Comparison of ENCODE assay signal across 26 cellular contexts in genomic region chr17:66411498-66411897, GRCh38.
DNase-seq lines count a peak whose midpoint lies in the region; ATAC-seq and TF ChIP-seq lines count a peak whose summit lies in the region.
"Had no signal": no experiment of that assay in that cellular context is flagged by ENCODE, and none has a peak within 500 bp of the region (broad histone marks: within the 10 kb centered on the region; RNA-seq: fewer than 3 reads in every experiment).

No MANE protein-coding gene starts in this region.

- no peaks in the 10 kb centered on the region for H3K9me3 Mint-ChIP-seq in activated CD4-positive, alpha-beta memory T cell treated with anti-CD3 and anti-CD28 coated beads for 36 hours
- H3K9me3 Mint-ChIP-seq in activated CD4-positive, alpha-beta memory T cell treated with anti-CD3 and anti-CD28 coated beads, Interleukin-2, amount 10 ng/mL, durations not matched to agents 7 days and 5 days, result no peaks in the 10 kb centered on the region
- H3K9me3 Mint-ChIP-seq in H9, result no peaks in the 10 kb centered on the region
- H3K9me3 Mint-ChIP-seq in activated T-helper 1 cell treated with anti-CD3 and anti-CD28 coated beads, Interleukin-12 subunit alpha, Interleukin-12 subunit beta, Interleukin-2, Interleukin-4 antibody, amounts not matched to agents 30 ng/mL and 10 ng/mL and 1 ng/mL, durations not matched to agents 14 hours and 24 hours and 36 hours, result no peaks in the 10 kb centered on the region
- H3K9me3 Mint-ChIP-seq: CD4-positive, alpha-beta memory T cell; GM23338 had no signal

- ATAC-seq in GM18870 (IDR thresholded peaks at IDR 0.05; ENCODE audit: unreplicated experiment) (no peak), mucosa of descending colon (no peak)
- ATAC-seq: GM23338, Panc1 had no signal

- 0 out of 2 replicates have a peak overlapping the region, but pooled peaks have one; percentile 82 for H2BK15ac ChIP-seq in H9 (ENCODE audit: low read depth, low read length)

- intact Hi-C loops in activated CD4-positive, alpha-beta memory T cell treated with anti-CD3 and anti-CD28 coated beads for 36 hours (cut with micrococcal nuclease), result no loop called here
- intact Hi-C loops in activated T-helper 1 cell treated with anti-CD3 and anti-CD28 coated beads, Interleukin-12 subunit alpha, Interleukin-12 subunit beta, Interleukin-2, Interleukin-4 antibody, amounts not matched to agents 30 ng/mL and 10 ng/mL and 1 ng/mL, durations not matched to agents 14 hours and 24 hours and 36 hours (cut with micrococcal nuclease), result no loop called here
- intact Hi-C loops in mucosa of descending colon (cut with DNase I, micrococcal nuclease), result no loop called here

- peaks cover 2% of the 10 kb centered on the region for H3K4me1 ChIP-seq in H9 (ENCODE audit: insufficient read depth, low read length)
- peaks cover 0 to 3% of the 10 kb centered on the region in 2 experiments for H3K4me1 ChIP-seq in trophoblast cell (ENCODE audit: control insufficient read depth in 1 of 2, insufficient read depth in 2 of 2, low read length in 2 of 2)
- H3K4me1 ChIP-seq in mucosa of descending colon (ENCODE audit: low read depth), result peaks cover 28% of the 10 kb centered on the region

- H3K27me3 ChIP-seq in H9 (ENCODE audit: insufficient read depth, low read length) (no peaks in the 10 kb centered on the region), trophoblast cell (ENCODE audit: insufficient read depth, low read length) (no peaks in the 10 kb centered on the region)
- H3K27me3 ChIP-seq: BLaER1 treated with 17β-estradiol and CSF1 and Interleukin-3, amounts not matched to agents 10 nM and 100 nM had no signal

- H2BK5ac ChIP-seq in H9 (ENCODE audit: insufficient read length, low read length) (no peak overlapping the region), trophoblast cell (ENCODE audit: low read depth, low read length, poor library complexity) (peak overlapping the region; percentile 24)

- H3K36me3 Mint-ChIP-seq in activated CD4-positive, alpha-beta memory T cell treated with anti-CD3 and anti-CD28 coated beads for 36 hours, result peaks cover 1% of the 10 kb centered on the region
- peaks cover 21% of the 10 kb centered on the region for H3K36me3 Mint-ChIP-seq in activated CD4-positive, alpha-beta memory T cell treated with anti-CD3 and anti-CD28 coated beads, Interleukin-2, amount 10 ng/mL, durations not matched to agents 7 days and 5 days (ENCODE audit: low read depth)
- no peaks in the 10 kb centered on the region for H3K36me3 Mint-ChIP-seq in H9 (ENCODE audit: insufficient read depth in 1 of 3, low read depth in 3 of 3)
- peaks cover 14% of the 10 kb centered on the region for H3K36me3 Mint-ChIP-seq in activated T-helper 1 cell treated with anti-CD3 and anti-CD28 coated beads, Interleukin-12 subunit alpha, Interleukin-12 subunit beta, Interleukin-2, Interleukin-4 antibody, amounts not matched to agents 30 ng/mL and 10 ng/mL and 1 ng/mL, durations not matched to agents 14 hours and 24 hours and 36 hours (ENCODE audit: low read depth)

- H3K4me3 ChIP-seq in trophoblast cell (ENCODE audit: low read depth, low read length) (no peak overlapping the region), mucosa of descending colon (no peak overlapping the region)
- H3K4me3 ChIP-seq: BLaER1 treated with 17β-estradiol and CSF1 and Interleukin-3, amounts not matched to agents 10 nM and 100 nM; GM23338 had no signal

- POLR2A ChIA-PET in activated CD4-positive, alpha-beta memory T cell treated with anti-CD3 and anti-CD28 coated beads for 36 hours (lab: Charles Lee), result no interaction called here
- POLR2A ChIA-PET in activated CD4-positive, alpha-beta memory T cell treated with anti-CD3 and anti-CD28 coated beads, Interleukin-2, amount 10 ng/mL, durations not matched to agents 7 days and 5 days (lab: Charles Lee), result interaction anchor here (1.1 kb wide), 1 partner anchor 110 kb away, joined by 3 read pairs; no protein-coding TSS in a partner anchor

- H3K27me3 Mint-ChIP-seq in activated CD4-positive, alpha-beta memory T cell treated with anti-CD3 and anti-CD28 coated beads for 36 hours, result no peaks in the 10 kb centered on the region
- no peaks in the 10 kb centered on the region for H3K27me3 Mint-ChIP-seq in activated CD4-positive, alpha-beta memory T cell treated with anti-CD3 and anti-CD28 coated beads, Interleukin-2, amount 10 ng/mL, durations not matched to agents 7 days and 5 days
- no peaks in the 10 kb centered on the region for H3K27me3 Mint-ChIP-seq in H9 (ENCODE audit: low read depth)
- no peaks in the 10 kb centered on the region for H3K27me3 Mint-ChIP-seq in activated T-helper 1 cell treated with anti-CD3 and anti-CD28 coated beads, Interleukin-12 subunit alpha, Interleukin-12 subunit beta, Interleukin-2, Interleukin-4 antibody, amounts not matched to agents 30 ng/mL and 10 ng/mL and 1 ng/mL, durations not matched to agents 14 hours and 24 hours and 36 hours (ENCODE audit: insufficient read depth)
- H3K27me3 Mint-ChIP-seq: CD4-positive, alpha-beta memory T cell had no signal

- DNase-seq in activated CD4-positive, alpha-beta memory T cell treated with anti-CD3 and anti-CD28 coated beads for 36 hours, result peak; percentile 50
- DNase-seq in activated CD4-positive, alpha-beta memory T cell treated with anti-CD3 and anti-CD28 coated beads, Interleukin-2, amount 10 ng/mL, durations not matched to agents 7 days and 5 days, result no peak
- DNase-seq in H9 (no peak), trophoblast cell (no peak), substantia nigra (lab: John Stamatoyannopoulos, UW) (no peak), mucosa of descending colon (no peak)
- no peak for DNase-seq in activated T-helper 1 cell treated with anti-CD3 and anti-CD28 coated beads, Interleukin-12 subunit alpha, Interleukin-12 subunit beta, Interleukin-2, Interleukin-4 antibody, amounts not matched to agents 30 ng/mL and 10 ng/mL and 1 ng/mL, durations not matched to agents 14 hours and 24 hours and 36 hours (ENCODE audit: low spot score)
- DNase-seq: Caco-2; CD4-positive, alpha-beta memory T cell; DMS 273 treated with DMSO at 0.1 percent for 48 hours; DMS79 treated with DMSO at 0.1 percent for 48 hours; HCEC 1CT; KG1; NCI-H1092; NCI-H146; NCI-H2029; NCI-H2227 treated with DMSO at 0.1 percent for 48 hours; NCI-H510A; NCI-H748 treated with DMSO at 0.1 percent for 48 hours; NK-92 treated with Interleukin-12 subunit alpha and Interleukin-12 subunit beta, amount 100 ng/mL, for 24 hours; SIG-M5 had no signal

- H3K23me2 ChIP-seq in H9 (ENCODE audit: insufficient read length, low read depth, low read length, poor library complexity, severe bottlenecking), result no peaks in the 10 kb centered on the region

- H3K18ac ChIP-seq in H9 (ENCODE audit: insufficient read length, low read depth, low read length), result no peak overlapping the region
- no peak overlapping the region for H3K18ac ChIP-seq in trophoblast cell (ENCODE audit: low read length)

- H3T11ph ChIP-seq in H9 (ENCODE audit: low read length), result no peak overlapping the region

- no peaks in the 10 kb centered on the region for H4K20me1 ChIP-seq in H9 (ENCODE audit: control insufficient read depth, insufficient read depth, insufficient read length)

- H4K5ac ChIP-seq in H9 (ENCODE audit: insufficient read length, low read depth, low read length), result no peak overlapping the region

- H2AK5ac ChIP-seq in H9 (ENCODE audit: insufficient read length, low read length) (no peak overlapping the region), trophoblast cell (ENCODE audit: low read length) (no peak overlapping the region)

- H4K91ac ChIP-seq in H9 (ENCODE audit: insufficient read length, low read depth, low read length) (no peak overlapping the region), trophoblast cell (ENCODE audit: low read depth, low read length) (no peak overlapping the region)

- H3K14ac ChIP-seq in H9 (ENCODE audit: insufficient read depth, low read length) (no peak overlapping the region), trophoblast cell (ENCODE audit: low read length) (no peak overlapping the region)

- no peak overlapping the region for H3K27ac ChIP-seq in H9 (ENCODE audit: insufficient read length, low read depth, low read length)
- H3K27ac ChIP-seq in trophoblast cell (ENCODE audit: low read depth, low read length), result no peak overlapping the region
- no peak overlapping the region for H3K27ac ChIP-seq in substantia nigra (ENCODE audit: low read depth, low read length, poor library complexity, severe bottlenecking)
- H3K27ac ChIP-seq: 22Rv1; BLaER1 treated with 17β-estradiol and CSF1 and Interleukin-3, amounts not matched to agents 10 nM and 100 nM had no signal

- TF ChIP-seq CTCF in H9 (conservative IDR thresholded peaks at IDR 0.05), result no peak
- no peak for TF ChIP-seq CTCF in mucosa of descending colon (IDR thresholded peaks at IDR 0.05)

- H3K9ac ChIP-seq in H9 (ENCODE audit: extremely low read depth, insufficient read length, low read length) (no peak overlapping the region), trophoblast cell (ENCODE audit: low read length) (no peak overlapping the region)
- H3K9ac ChIP-seq: BLaER1 treated with 17β-estradiol and CSF1 and Interleukin-3, amounts not matched to agents 10 nM and 100 nM had no signal

- H3K36me3 ChIP-seq in trophoblast cell (ENCODE audit: control insufficient read depth in 1 of 2, insufficient read depth in 2 of 2, low read length in 2 of 2), result no peaks in the 10 kb centered on the region
- H3K36me3 ChIP-seq in mucosa of descending colon (ENCODE audit: low read depth), result no peaks in the 10 kb centered on the region

- no peaks in the 10 kb centered on the region for H3K9me3 ChIP-seq in H9 (ENCODE audit: control insufficient read depth, low read depth, low read length)
- H3K9me3 ChIP-seq in trophoblast cell (ENCODE audit: insufficient read depth, low read depth, low read length), result peaks cover 1% of the 10 kb centered on the region
- H3K9me3 ChIP-seq in mucosa of descending colon, result no peaks in the 10 kb centered on the region
- H3K9me3 ChIP-seq: BLaER1 treated with 17β-estradiol and CSF1 and Interleukin-3, amounts not matched to agents 10 nM and 100 nM; Caco-2 had no signal

- H3K56ac ChIP-seq in H9 (ENCODE audit: insufficient read length, low read depth, low read length), result no peak overlapping the region

- H2BK12ac ChIP-seq in H9 (ENCODE audit: insufficient read length, low read depth, low read length) (no peak overlapping the region), trophoblast cell (ENCODE audit: low read length) (no peak overlapping the region)

- no peaks in the 10 kb centered on the region for H3K79me2 ChIP-seq in H9 (ENCODE audit: insufficient read depth, low read length)
- H3K79me2 ChIP-seq in trophoblast cell (ENCODE audit: control insufficient read depth, insufficient read depth, low read length, poor library complexity), result no peaks in the 10 kb centered on the region

- CTCF ChIA-PET in activated CD4-positive, alpha-beta memory T cell treated with anti-CD3 and anti-CD28 coated beads for 36 hours (lab: Charles Lee), result no interaction called here
- CTCF ChIA-PET in activated CD4-positive, alpha-beta memory T cell treated with anti-CD3 and anti-CD28 coated beads, Interleukin-2, amount 10 ng/mL, durations not matched to agents 7 days and 5 days (lab: Charles Lee), result interaction anchor here (0.7 kb wide), 1 partner anchor 9 kb away, joined by 3 read pairs; no protein-coding TSS in a partner anchor

- WGBS in H9 (ENCODE audit: extremely low coverage, insufficient read length, low lambda C conversion rate), result no CpG with 5 or more reads among the region's 6 CpGs
- no CpG with 5 or more reads among the region's 6 CpGs for WGBS in trophoblast cell (ENCODE audit: extremely low coverage, insufficient coverage, insufficient read length)

- H4K8ac ChIP-seq in H9 (replicated peaks; ENCODE audit: insufficient read length, low read depth, low read length) (no peak overlapping the region), trophoblast cell (ENCODE audit: low read depth, low read length) (no peak overlapping the region)

- no peak overlapping the region for H3K23ac ChIP-seq in H9 (ENCODE audit: insufficient read length, low read depth, low read length)
- no peak overlapping the region for H3K23ac ChIP-seq in trophoblast cell (ENCODE audit: low read length)

- no peak overlapping the region for H3K4me2 ChIP-seq in H9 (ENCODE audit: insufficient read depth, insufficient read length, low read length)
- no peak overlapping the region for H3K4me2 ChIP-seq in trophoblast cell (ENCODE audit: low read length)
- H3K4me2 ChIP-seq: GM23338 had no signal

- no peak overlapping the region for H2BK20ac ChIP-seq in H9 (ENCODE audit: low read depth, low read length, poor library complexity, severe bottlenecking)

- H2BK120ac ChIP-seq in H9 (ENCODE audit: low read depth, low read length, poor library complexity, severe bottlenecking) (no peak overlapping the region), trophoblast cell (ENCODE audit: insufficient read depth, low read length, poor library complexity) (no peak overlapping the region)

- H3K79me1 ChIP-seq in H9 (ENCODE audit: insufficient read depth, low read depth, low read length, poor library complexity, severe bottlenecking) (no peaks in the 10 kb centered on the region), trophoblast cell (ENCODE audit: low read length) (no peaks in the 10 kb centered on the region)

- H3K4ac ChIP-seq in H9 (ENCODE audit: low read depth, low read length) (no peak overlapping the region), trophoblast cell (ENCODE audit: low read depth, low read length) (no peak overlapping the region)

- H4K12ac ChIP-seq in trophoblast cell (ENCODE audit: low read depth, low read length), result no peak overlapping the region

- no peak overlapping the region for H3K27ac Mint-ChIP-seq in activated CD4-positive, alpha-beta memory T cell treated with anti-CD3 and anti-CD28 coated beads for 36 hours
- H3K27ac Mint-ChIP-seq in activated CD4-positive, alpha-beta memory T cell treated with anti-CD3 and anti-CD28 coated beads, Interleukin-2, amount 10 ng/mL, durations not matched to agents 7 days and 5 days, result no peak overlapping the region
- no peak overlapping the region for H3K27ac Mint-ChIP-seq in H9
- H3K27ac Mint-ChIP-seq in activated T-helper 1 cell treated with anti-CD3 and anti-CD28 coated beads, Interleukin-12 subunit alpha, Interleukin-12 subunit beta, Interleukin-2, Interleukin-4 antibody, amounts not matched to agents 30 ng/mL and 10 ng/mL and 1 ng/mL, durations not matched to agents 14 hours and 24 hours and 36 hours, result peak overlapping the region; percentile 18
- H3K27ac Mint-ChIP-seq: GM23338 had no signal

- H3K4me3 Mint-ChIP-seq in activated CD4-positive, alpha-beta memory T cell treated with anti-CD3 and anti-CD28 coated beads for 36 hours, result no peak overlapping the region
- no peak overlapping the region for H3K4me3 Mint-ChIP-seq in activated CD4-positive, alpha-beta memory T cell treated with anti-CD3 and anti-CD28 coated beads, Interleukin-2, amount 10 ng/mL, durations not matched to agents 7 days and 5 days
- no peak overlapping the region for H3K4me3 Mint-ChIP-seq in H9
- H3K4me3 Mint-ChIP-seq in activated T-helper 1 cell treated with anti-CD3 and anti-CD28 coated beads, Interleukin-12 subunit alpha, Interleukin-12 subunit beta, Interleukin-2, Interleukin-4 antibody, amounts not matched to agents 30 ng/mL and 10 ng/mL and 1 ng/mL, durations not matched to agents 14 hours and 24 hours and 36 hours, result no peak overlapping the region
- H3K4me3 Mint-ChIP-seq: GM23338 had no signal

- H2AFZ ChIP-seq in H9 (ENCODE audit: low read length) (no peak overlapping the region), trophoblast cell (ENCODE audit: insufficient read depth, low read length, poor library complexity) (no peak overlapping the region)
- H2AFZ ChIP-seq: GM23338 had no signal

- peaks cover 60% of the 10 kb centered on the region for H3K4me1 Mint-ChIP-seq in activated CD4-positive, alpha-beta memory T cell treated with anti-CD3 and anti-CD28 coated beads for 36 hours (ENCODE audit: low read depth)
- H3K4me1 Mint-ChIP-seq in activated CD4-positive, alpha-beta memory T cell treated with anti-CD3 and anti-CD28 coated beads, Interleukin-2, amount 10 ng/mL, durations not matched to agents 7 days and 5 days, result peaks cover 63% of the 10 kb centered on the region
- H3K4me1 Mint-ChIP-seq in H9, result peaks cover 8 to 12% of the 10 kb centered on the region in 2 experiments
- peaks cover 53% of the 10 kb centered on the region for H3K4me1 Mint-ChIP-seq in activated T-helper 1 cell treated with anti-CD3 and anti-CD28 coated beads, Interleukin-12 subunit alpha, Interleukin-12 subunit beta, Interleukin-2, Interleukin-4 antibody, amounts not matched to agents 30 ng/mL and 10 ng/mL and 1 ng/mL, durations not matched to agents 14 hours and 24 hours and 36 hours (ENCODE audit: low read depth)
